In the genomic region with DNA sequence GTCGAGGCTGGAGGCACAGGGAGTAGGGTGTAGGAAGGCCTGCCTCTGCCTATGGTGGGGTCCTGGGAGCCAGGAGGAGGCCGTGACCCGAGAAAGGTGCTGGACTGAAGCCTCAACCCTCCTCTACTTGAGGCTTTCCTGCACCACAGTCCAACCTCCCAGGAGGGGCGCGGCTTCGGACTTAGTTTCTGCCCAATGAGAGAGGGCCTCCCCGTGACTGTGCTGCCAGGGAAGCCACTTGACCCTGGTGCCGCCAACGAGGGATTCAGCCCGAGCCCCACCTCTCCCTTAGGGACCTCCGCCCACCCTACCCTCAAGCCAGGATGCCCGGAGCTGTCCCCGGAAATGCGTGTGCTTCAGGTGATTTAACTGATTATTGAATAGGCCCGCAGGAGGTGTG, we compare ENCODE assay signal across 6 cellular contexts. TPM values are rescaled to one million over a fixed set of nuclear protein-coding genes. Genes with fewer than 3 reads are reported as not detected.
"Had no signal": no experiment of that assay in that cellular context is flagged by ENCODE, and none has a peak within 500 bp of the region (broad histone marks: within the 10 kb centered on the region; RNA-seq: fewer than 3 reads in every experiment).

CGB3 (minus strand) TSS at position 101 of the 400 bp plus-strand sequence. CDS start 362 bp downstream, outside the sequence.

RNA-seq across cellular contexts. Expression of gene CGB3, which starts in this region (rescaled TPM):
- total RNA-seq: GM23248, GM23338, H1, H4, H7, HFFc6 had no signal
